ENCODE assay signal across 2 cellular contexts in the genomic region with DNA sequence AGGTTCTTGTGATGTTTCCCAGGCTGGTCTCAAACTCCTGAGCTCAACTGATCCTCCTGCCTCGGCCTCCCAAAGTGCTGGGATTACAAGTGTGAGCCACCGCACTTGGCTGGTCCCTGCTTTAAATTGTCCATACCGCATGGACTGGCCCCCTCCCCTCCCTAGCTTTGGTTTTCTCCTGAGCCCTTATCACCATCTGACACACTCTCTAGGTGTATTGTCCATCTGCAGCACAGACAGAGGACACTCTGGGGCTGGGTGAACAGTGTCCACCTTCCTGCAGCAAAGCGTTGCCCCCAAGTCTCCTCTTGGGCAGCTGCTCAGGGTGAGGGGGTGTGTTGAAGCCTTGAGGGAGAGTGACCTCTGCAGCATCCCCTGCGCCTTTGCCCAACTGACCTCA.
TF ChIP-seq lines count a peak whose summit lies in the region.

No MANE protein-coding gene starts in this region.

TF ChIP-seq in HCT116, 20 proteins besides CTCF, POLR2A, EP300 and RAD21:
- TF ChIP-seq FOSL1 (IDR thresholded peaks at IDR 0.05; ENCODE audit: low read depth) = no peak
- TF ChIP-seq POLR2AphosphoS5 (IDR thresholded peaks at IDR 0.05; ENCODE audit: low read depth, low read length) = no peak
- TF ChIP-seq EGR1 (IDR thresholded peaks at IDR 0.05; ENCODE audit: low read depth) = no peak
- no peak for TF ChIP-seq SIN3A (IDR thresholded peaks at IDR 0.05; ENCODE audit: low read depth)
- no peak for TF ChIP-seq JUND (IDR thresholded peaks at IDR 0.05)
- TF ChIP-seq CBX3 (IDR thresholded peaks at IDR 0.05; ENCODE audit: low read depth) = no peak
- TF ChIP-seq, protein P1, sequence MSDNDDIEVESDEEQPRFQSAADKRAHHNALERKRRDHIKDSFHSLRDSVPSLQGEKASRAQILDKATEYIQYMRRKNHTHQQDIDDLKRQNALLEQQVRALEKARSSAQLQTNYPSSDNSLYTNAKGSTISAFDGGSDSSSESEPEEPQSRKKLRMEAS (IDR thresholded peaks at IDR 0.05) = no peak
- TF ChIP-seq CEBPB (IDR thresholded peaks at IDR 0.05; ENCODE audit: low read depth) = no peak
- no peak for TF ChIP-seq SP1 (IDR thresholded peaks at IDR 0.05; ENCODE audit: low read depth)

TF ChIP-seq in K562, 482 proteins besides CTCF, POLR2A, EP300 and RAD21:
- TF ChIP-seq TCF3 (CRISPR knock-in tag; IDR thresholded peaks at IDR 0.05) (peak; percentile 59), CBFA2T3 (IDR thresholded peaks at IDR 0.05) (peak; percentile 48), TARDBP (IDR thresholded peaks at IDR 0.05) (no peak), CBFA2T2 (conservative IDR thresholded peaks at IDR 0.05) (0 out of 2 replicates have a peak, but pooled peaks have one; percentile 2), ARID1B (IDR thresholded peaks at IDR 0.05) (peak; percentile 40; the same call in 1 of the 2 replicates)
- TF ChIP-seq, protein P2, sequence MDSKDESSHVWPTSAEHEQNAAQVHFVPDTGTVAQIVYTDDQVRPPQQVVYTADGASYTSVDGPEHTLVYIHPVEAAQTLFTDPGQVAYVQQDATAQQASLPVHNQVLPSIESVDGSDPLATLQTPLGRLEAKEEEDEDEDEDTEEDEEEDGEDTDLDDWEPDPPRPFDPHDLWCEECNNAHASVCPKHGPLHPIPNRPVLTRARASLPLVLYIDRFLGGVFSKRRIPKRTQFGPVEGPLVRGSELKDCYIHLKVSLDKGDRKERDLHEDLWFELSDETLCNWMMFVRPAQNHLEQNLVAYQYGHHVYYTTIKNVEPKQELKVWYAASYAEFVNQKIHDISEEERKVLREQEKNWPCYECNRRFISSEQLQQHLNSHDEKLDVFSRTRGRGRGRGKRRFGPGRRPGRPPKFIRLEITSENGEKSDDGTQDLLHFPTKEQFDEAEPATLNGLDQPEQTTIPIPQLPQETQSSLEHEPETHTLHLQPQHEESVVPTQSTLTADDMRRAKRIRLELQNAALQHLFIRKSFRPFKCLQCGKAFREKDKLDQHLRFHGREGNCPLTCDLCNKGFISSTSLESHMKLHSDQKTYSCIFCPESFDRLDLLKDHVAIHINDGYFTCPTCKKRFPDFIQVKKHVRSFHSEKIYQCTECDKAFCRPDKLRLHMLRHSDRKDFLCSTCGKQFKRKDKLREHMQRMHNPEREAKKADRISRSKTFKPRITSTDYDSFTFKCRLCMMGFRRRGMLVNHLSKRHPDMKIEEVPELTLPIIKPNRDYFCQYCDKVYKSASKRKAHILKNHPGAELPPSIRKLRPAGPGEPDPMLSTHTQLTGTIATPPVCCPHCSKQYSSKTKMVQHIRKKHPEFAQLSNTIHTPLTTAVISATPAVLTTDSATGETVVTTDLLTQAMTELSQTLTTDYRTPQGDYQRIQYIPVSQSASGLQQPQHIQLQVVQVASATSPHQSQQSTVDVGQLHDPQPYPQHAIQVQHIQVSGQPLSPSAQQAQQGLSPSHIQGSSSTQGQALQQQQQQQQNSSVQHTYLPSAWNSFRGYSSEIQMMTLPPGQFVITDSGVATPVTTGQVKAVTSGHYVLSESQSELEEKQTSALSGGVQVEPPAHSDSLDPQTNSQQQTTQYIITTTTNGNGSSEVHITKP (IDR thresholded peaks at IDR 0.05; ENCODE audit: partially characterized antibody) = peak; percentile 39
